In genomic region chr15:40906947-40907802, GRCh38 we compare ENCODE assay signal across 1 cellular context.
TF ChIP-seq lines count a peak whose summit lies in the region.

No MANE protein-coding gene starts in this region.

TF ChIP-seq in GM12878, 131 proteins besides CTCF, POLR2A, EP300 and RAD21 (continued from another document):
- TF ChIP-seq E4F1 (IDR thresholded peaks at IDR 0.05; ENCODE audit: borderline replicate concordance, partially characterized antibody) (no peak), RELB (IDR thresholded peaks at IDR 0.05; ENCODE audit: low read depth) (no peak), IKZF1 (conservative IDR thresholded peaks at IDR 0.05) (peak; percentile 51; the same call in 1 of the 2 replicates), FOS (IDR thresholded peaks at IDR 0.05; ENCODE audit: borderline replicate concordance, extremely low read depth, insufficient read length) (no peak), RCOR1 (conservative IDR thresholded peaks at IDR 0.05; ENCODE audit: low read depth, low read length) (no peak), GABPA (IDR thresholded peaks at IDR 0.05; ENCODE audit: low read depth) (no peak), REST (IDR thresholded peaks at IDR 0.05; ENCODE audit: low read depth, low read length) (no peak), MYC (IDR thresholded peaks at IDR 0.05; ENCODE audit: insufficient read depth, insufficient read length, insufficient replicate concordance, low read length, severe bottlenecking) (no peak), JUNB (IDR thresholded peaks at IDR 0.05) (no peak), DPF2 (IDR thresholded peaks at IDR 0.05) (peak; percentile 17; the same call in 1 of the 2 replicates), ATF7 (IDR thresholded peaks at IDR 0.05; ENCODE audit: low read depth) (no peak), NBN (IDR thresholded peaks at IDR 0.05) (no peak), CHD4 (IDR thresholded peaks at IDR 0.05) (no peak), GATAD2B (conservative IDR thresholded peaks at IDR 0.05; ENCODE audit: low read depth) (peak; percentile 31), PBX3 (IDR thresholded peaks at IDR 0.05; ENCODE audit: insufficient replicate concordance, low read depth, low read length) (no peak), NFYA (IDR thresholded peaks at IDR 0.05; ENCODE audit: borderline replicate concordance, low read depth, low read length) (no peak), PAX8 (IDR thresholded peaks at IDR 0.05) (no peak), NR2C1 (IDR thresholded peaks at IDR 0.05) (no peak), ZBTB11 (CRISPR knock-in tag; IDR thresholded peaks at IDR 0.05) (no peak), BRCA1 (IDR thresholded peaks at IDR 0.05; ENCODE audit: low read depth, low read length) (no peak), CEBPB (IDR thresholded peaks at IDR 0.05; ENCODE audit: borderline replicate concordance in 1 of 2, low read depth in 2 of 2, low read length in 2 of 2) (no peak), NR2F1 (conservative IDR thresholded peaks at IDR 0.05) (no peak), STAT1 (conservative IDR thresholded peaks at IDR 0.05) (no peak), POLR2AphosphoS5 (IDR thresholded peaks at IDR 0.05; ENCODE audit: low read length) (no peak), MYB (IDR thresholded peaks at IDR 0.05; ENCODE audit: borderline replicate concordance, low read depth, low read length) (no peak), SUZ12 (IDR thresholded peaks at IDR 0.05; ENCODE audit: unreplicated experiment) (no peak), MEF2B (IDR thresholded peaks at IDR 0.05; ENCODE audit: partially characterized antibody, poor library complexity, severe bottlenecking) (peak; percentile 21), ZBTB33 (IDR thresholded peaks at IDR 0.05) (no peak), ZNF24 (IDR thresholded peaks at IDR 0.05) (no peak), ZNF622 (IDR thresholded peaks at IDR 0.05) (no peak), HSF1 (IDR thresholded peaks at IDR 0.05; ENCODE audit: low read depth, low read length) (no peak), CBFB (IDR thresholded peaks at IDR 0.05; ENCODE audit: low read depth) (no peak), ZNF592 (IDR thresholded peaks at IDR 0.05) (no peak), ZZZ3 (IDR thresholded peaks at IDR 0.05; ENCODE audit: control insufficient read depth, insufficient read length, low read depth) (no peak)
